22 cellular contexts compared by ENCODE assay signal in genomic region chrX:98194036-98194435, GRCh38.
"Had no signal": no experiment of that assay in that cellular context is flagged by ENCODE, and none has a peak within 500 bp of the region (broad histone marks: within the 10 kb centered on the region; RNA-seq: fewer than 3 reads in every experiment).

No MANE protein-coding gene starts in this region.

- H3K4me1 ChIP-seq: esophagus squamous epithelium, gastroesophageal sphincter, left ventricle myocardium inferior, lower lobe of right lung, sigmoid colon, transverse colon had no signal

- H3K27ac ChIP-seq: epithelial cell of prostate, esophagus squamous epithelium, gastroesophageal sphincter, left ventricle myocardium inferior, lower lobe of right lung, sigmoid colon, skin epidermis, thoracic aorta, transverse colon had no signal

- H3K9me3 ChIP-seq: esophagus squamous epithelium, gastroesophageal sphincter, left ventricle myocardium inferior, lower lobe of right lung, sigmoid colon, thoracic aorta, transverse colon had no signal

- ATAC-seq: effector memory CD8-positive, alpha-beta T cell; gastroesophageal sphincter; left cardiac atrium; lower lobe of right lung; natural killer cell; stimulated activated naive B cell treated with anti-CD40 and anti-IgM and Interleukin-4, amounts not matched to agents 10 μg/mL and 1 μg/mL and 100 μg/mL, for 72 hours; stimulated activated naive CD8-positive, alpha-beta T cell treated with anti-CD3 and anti-CD28 coated beads, Interleukin-15, amount 100 ng/mL, for 72 hours had no signal

- H3K4me3 ChIP-seq: esophagus squamous epithelium, gastroesophageal sphincter, left ventricle myocardium inferior, lower lobe of right lung, sigmoid colon, skin epidermis, thoracic aorta, transverse colon had no signal

- FAIRE-seq: keratinocyte had no signal

- DNase-seq: effector memory CD8-positive, alpha-beta T cell; esophagus squamous epithelium; foreskin fibroblast; glutamatergic neuron; immature natural killer cell; left cardiac atrium; left ventricle myocardium inferior; lower lobe of right lung; natural killer cell; posterior cingulate gyrus; sigmoid colon; stimulated activated CD4-positive, alpha-beta T cell treated with anti-CD3 and anti-CD28 coated beads, Interleukin-2, amount 100 ng/mL, for 24 hours; stimulated activated CD4-positive, alpha-beta T cell treated with anti-CD3 and anti-CD28 coated beads, Interleukin-4, amount 100 ng/mL, for 4 hours; stimulated activated naive B cell treated with anti-CD40 and anti-IgM and Interleukin-4, amounts not matched to agents 10 μg/mL and 1 μg/mL and 100 μg/mL, for 72 hours; stimulated activated naive CD8-positive, alpha-beta T cell treated with anti-CD3 and anti-CD28 coated beads, Interleukin-15, amount 100 ng/mL, for 72 hours; substantia nigra; transverse colon had no signal
